ENCODE assay signal across 8 cellular contexts in genomic region chr17:17780941-17781590, GRCh38. TPM values are rescaled to one million over a fixed set of nuclear protein-coding genes. Genes with fewer than 3 reads are reported as not detected.
DNase-seq lines count a peak whose midpoint lies in the region; ATAC-seq and TF ChIP-seq lines count a peak whose summit lies in the region.

No MANE protein-coding gene starts in this region.

- no peak overlapping the region for H3K27ac Mint-ChIP-seq in activated CD8-positive, alpha-beta T cell treated with anti-CD3 and anti-CD28 coated beads for 36 hours
- H3K27ac Mint-ChIP-seq in CD14-positive monocyte: no peak overlapping the region

- WGBS in suprapubic skin: 41% methylated on average over 7 of the region's 10 CpGs
- 17 to 23% methylated on average over 10 of the region's 10 CpGs for WGBS in aorta, 2 donors

- TF ChIP-seq CTCF in left ventricle myocardium inferior (IDR thresholded peaks at IDR 0.05; ENCODE audit: borderline replicate concordance) (no peak), suprapubic skin (IDR thresholded peaks at IDR 0.05) (peak in 1 of 2 donors; percentile 8), CD14-positive monocyte (IDR thresholded peaks at IDR 0.05) (no peak)
- TF ChIP-seq CTCF in activated CD8-positive, alpha-beta T cell treated with anti-CD3 and anti-CD28 coated beads for 36 hours (IDR thresholded peaks at IDR 0.05): no peak

- H3K27me3 ChIP-seq in left ventricle myocardium inferior (ENCODE audit: low read depth) (no peaks in the 10 kb centered on the region), iPS-20b (ENCODE audit: insufficient read depth, low read length) (peaks cover 49% of the 10 kb centered on the region), suprapubic skin (no peaks in the 10 kb centered on the region), aorta (ENCODE audit: control insufficient read depth in 1 of 2, insufficient read depth in 2 of 2, low read length in 1 of 2) (no peaks in the 10 kb centered on the region)

- ATAC-seq in Right ventricle myocardium superior (ENCODE audit: poor library complexity): no peak
- no peak for ATAC-seq in activated CD8-positive, alpha-beta T cell treated with anti-CD3 and anti-CD28 coated beads for 36 hours
- ATAC-seq in aorta (ENCODE audit: low FRiP score): no peak

- TF ChIP-seq EP300 in suprapubic skin (IDR thresholded peaks at IDR 0.05): no peak

- CTCF ChIA-PET in activated CD8-positive, alpha-beta T cell treated with anti-CD3 and anti-CD28 coated beads for 36 hours (lab: Charles Lee): no interaction called here

- no peaks in the 10 kb centered on the region for H3K9me3 Mint-ChIP-seq in activated CD8-positive, alpha-beta T cell treated with anti-CD3 and anti-CD28 coated beads for 36 hours
- peaks cover 0 to 7% (median 4%) of the 10 kb centered on the region in 7 donors for H3K9me3 Mint-ChIP-seq in CD14-positive monocyte

- POLR2A ChIA-PET in activated CD8-positive, alpha-beta T cell treated with anti-CD3 and anti-CD28 coated beads for 36 hours (lab: Charles Lee): interaction anchor here (0.6 to 1.4 kb wide), 4 partner anchors 15 to 120 kb away, joined by 3 read pairs; no protein-coding TSS in a partner anchor

- intact Hi-C loops in left ventricle myocardium inferior (cut with micrococcal nuclease): loop anchor here (10.0 kb wide), 1 partner anchor 86 kb away; no protein-coding TSS in a partner anchor
- intact Hi-C loops in Right ventricle myocardium superior (cut with DNase I): no loop called here
- intact Hi-C loops in activated CD8-positive, alpha-beta T cell treated with anti-CD3 and anti-CD28 coated beads for 36 hours (cut with micrococcal nuclease): no loop called here
- intact Hi-C loops in aorta (cut with DNase I): no loop called here
- intact Hi-C loops in CD14-positive monocyte (cut with micrococcal nuclease): no loop called here

- H3K36me3 ChIP-seq in left ventricle myocardium inferior: no peaks in the 10 kb centered on the region
- H3K36me3 ChIP-seq in iPS-20b (ENCODE audit: insufficient read depth, low read depth, low read length): no peaks in the 10 kb centered on the region
- H3K36me3 ChIP-seq in suprapubic skin: no peaks in the 10 kb centered on the region
- no peaks in the 10 kb centered on the region for H3K36me3 ChIP-seq in aorta (ENCODE audit: control insufficient read depth in 1 of 2, insufficient read depth in 2 of 2, low read length in 1 of 2)

- H3K9ac ChIP-seq in iPS-20b (ENCODE audit: low read depth, low read length): peak overlapping the region; percentile 20; the same call in 1 of the 2 replicates

- H3K27ac ChIP-seq in left ventricle myocardium inferior (replicated peaks): peak overlapping the region; percentile 95
- no peak overlapping the region for H3K27ac ChIP-seq in iPS-20b (ENCODE audit: low read length)
- peak overlapping the region; percentile 49 for H3K27ac ChIP-seq in suprapubic skin
- H3K27ac ChIP-seq in aorta (ENCODE audit: low read depth in 1 of 2, low read length in 2 of 2): peak overlapping the region in 1 of 2 donors; percentile 41

- DNase-seq in left ventricle myocardium inferior (no peak), Right ventricle myocardium superior (no peak), suprapubic skin (ENCODE audit: low spot score in 2 of 2) (no peak), aorta (no peak), CD14-positive monocyte (ENCODE audit: low spot score) (no peak)
- DNase-seq in activated CD8-positive, alpha-beta T cell treated with anti-CD3 and anti-CD28 coated beads for 36 hours: no peak
- no peak for DNase-seq in activated CD4-positive, CD25-positive, alpha-beta regulatory T cell (lab: John Stamatoyannopoulos, UW)

- H3K4me3 ChIP-seq in left ventricle myocardium inferior: peak overlapping the region; percentile 72
- H3K4me3 ChIP-seq in iPS-20b (ENCODE audit: low read length): peak overlapping the region; percentile 76; the same call in 1 of the 2 replicates
- H3K4me3 ChIP-seq in suprapubic skin: peak overlapping the region; percentile 63
- no peak overlapping the region for H3K4me3 ChIP-seq in aorta (ENCODE audit: low read length in 2 of 2)

- H3K4me1 ChIP-seq in left ventricle myocardium inferior (peaks cover 89% of the 10 kb centered on the region), iPS-20b (ENCODE audit: insufficient read depth, low read length) (peaks cover 25% of the 10 kb centered on the region; the same call in 1 of the 2 replicates), suprapubic skin (peaks cover 67% of the 10 kb centered on the region), aorta (ENCODE audit: control insufficient read depth in 1 of 2, insufficient read depth in 2 of 2, low read length in 2 of 2) (no peaks in the 10 kb centered on the region)

- H3K27me3 Mint-ChIP-seq in activated CD8-positive, alpha-beta T cell treated with anti-CD3 and anti-CD28 coated beads for 36 hours: peaks cover 4% of the 10 kb centered on the region
- H3K27me3 Mint-ChIP-seq in CD14-positive monocyte (ENCODE audit: low read depth in 3 of 3): peaks cover 43 to 57% (median 51%) of the 10 kb centered on the region in 3 donors

- TF ChIP-seq POLR2A in suprapubic skin (IDR thresholded peaks at IDR 0.05): no peak

- H3K4me1 Mint-ChIP-seq in activated CD8-positive, alpha-beta T cell treated with anti-CD3 and anti-CD28 coated beads for 36 hours (ENCODE audit: low read depth): peaks cover 24% of the 10 kb centered on the region
- H3K4me1 Mint-ChIP-seq in CD14-positive monocyte: peaks cover 27% of the 10 kb centered on the region

- H3K4me3 Mint-ChIP-seq in activated CD8-positive, alpha-beta T cell treated with anti-CD3 and anti-CD28 coated beads for 36 hours: peak overlapping the region; percentile 2
- H3K4me3 Mint-ChIP-seq in CD14-positive monocyte: peak overlapping the region in 1 of 2 donors; percentile 81

- H3K36me3 Mint-ChIP-seq in activated CD8-positive, alpha-beta T cell treated with anti-CD3 and anti-CD28 coated beads for 36 hours (ENCODE audit: low read depth): no peaks in the 10 kb centered on the region
- peaks cover 4 to 8% of the 10 kb centered on the region in 2 donors for H3K36me3 Mint-ChIP-seq in CD14-positive monocyte

- H3K9me3 ChIP-seq in left ventricle myocardium inferior (replicated peaks) (no peaks in the 10 kb centered on the region), iPS-20b (ENCODE audit: insufficient read depth, low read depth, low read length) (no peaks in the 10 kb centered on the region), suprapubic skin (no peaks in the 10 kb centered on the region), aorta (ENCODE audit: control insufficient read depth, low read length) (no peaks in the 10 kb centered on the region)

RNA-seq across cellular contexts. Expression of gene SREBF1, which starts 55.7 kb away (rescaled TPM):
- total RNA-seq in left ventricle myocardium inferior (10.2 TPM), Right ventricle myocardium superior (14.7 TPM), suprapubic skin (100 to 1,000 TPM in 2 of 4 donors, 10 to 100 TPM in 2; 78.1 to 124 (median 91.7) TPM), aorta (100 to 1,000 TPM in 1 of 2 donors, 10 to 100 TPM in 1; 23.6 to 103 TPM)
- 100 to 1,000 TPM; 103 to 116 TPM for total RNA-seq in activated CD8-positive, alpha-beta T cell treated with anti-CD3 and anti-CD28 coated beads for 36 hours
- polyA plus RNA-seq in aorta (10 to 100 TPM; 24.0 to 24.7 TPM), CD14-positive monocyte (10 to 100 TPM in 1 of 2 donors, 1 to 10 TPM in 1; 7.6 to 10.5 TPM)

Comparison
In these comparisons a context has a peak if more than half of its experiments do, and no peak if none do; other contexts are left out.
1. H3K4me3 ChIP-seq: peak in left ventricle myocardium inferior (single experiment), iPS-20b (single experiment) and suprapubic skin (single experiment); none in aorta (0 of 2).